In the genomic region with DNA sequence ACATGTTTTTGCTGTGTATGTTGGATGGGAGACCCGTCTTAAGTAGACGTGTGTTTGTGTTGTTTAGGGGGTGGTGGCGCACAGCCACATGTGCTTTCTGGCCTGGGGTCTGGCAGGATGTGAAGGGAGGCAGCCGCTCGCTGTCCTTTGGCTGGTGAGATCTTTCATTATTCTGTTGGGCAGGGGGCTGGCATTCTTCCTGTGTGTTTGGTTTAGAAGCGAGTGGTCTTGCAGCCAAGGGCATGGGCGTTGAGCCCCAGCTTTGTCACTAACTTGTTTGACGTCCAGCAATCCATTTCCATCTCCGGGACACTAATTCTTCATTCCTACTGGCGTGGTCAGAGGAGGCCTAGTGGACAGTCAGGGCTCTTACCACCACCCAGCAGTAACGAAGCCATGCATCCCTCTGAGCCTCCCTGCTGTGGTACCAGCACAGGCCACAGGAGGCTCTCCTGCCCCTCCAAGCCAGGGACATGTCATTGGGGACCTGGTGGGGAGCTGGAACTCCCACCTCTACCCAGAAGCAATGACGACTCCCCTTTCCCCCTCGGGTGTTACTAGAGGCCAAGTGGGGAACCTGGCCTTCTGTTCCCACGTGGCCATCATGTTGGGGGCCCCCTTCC, we compare ENCODE assay signal across 12 cellular contexts. TPM values are rescaled to one million over a fixed set of nuclear protein-coding genes. Genes with fewer than 3 reads are reported as not detected.
DNase-seq lines count a peak whose midpoint lies in the region; ATAC-seq and TF ChIP-seq lines count a peak whose summit lies in the region.
"Had no signal": no experiment of that assay in that cellular context is flagged by ENCODE, and none has a peak within 500 bp of the region (broad histone marks: within the 10 kb centered on the region; RNA-seq: fewer than 3 reads in every experiment).

No MANE protein-coding gene starts in this region.

- no peak overlapping the region for H3K9ac ChIP-seq in MM.1S (ENCODE audit: low read length)

- H3K9me2 ChIP-seq in MM.1S (replicated peaks; ENCODE audit: insufficient read depth, low read length), result no peaks in the 10 kb centered on the region

- no peaks in the 10 kb centered on the region for H3K36me3 Mint-ChIP-seq in osteocyte (ENCODE audit: unreplicated experiment)
- H3K36me3 Mint-ChIP-seq in CD4-positive, alpha-beta T cell (ENCODE audit: low read depth), result no peaks in the 10 kb centered on the region

- no peaks in the 10 kb centered on the region for H3F3A ChIP-seq in MM.1S (ENCODE audit: insufficient read depth, low read length)

- H3K4me1 ChIP-seq in MM.1S (ENCODE audit: low read length) (no peaks in the 10 kb centered on the region), esophagus squamous epithelium (peaks cover 0 to 27% (median 23%) of the 10 kb centered on the region in 3 donors), spleen (no peaks in the 10 kb centered on the region), breast epithelium (no peaks in the 10 kb centered on the region)

- TF ChIP-seq POLR2A in esophagus squamous epithelium (IDR thresholded peaks at IDR 0.05) (no peak), spleen (IDR thresholded peaks at IDR 0.05) (no peak), breast epithelium (IDR thresholded peaks at IDR 0.05) (no peak)

- H3K27ac Mint-ChIP-seq in osteocyte (ENCODE audit: unreplicated experiment), result no peak overlapping the region
- no peak overlapping the region for H3K27ac Mint-ChIP-seq in CD4-positive, alpha-beta T cell

- H3K4me3 Mint-ChIP-seq in osteocyte (ENCODE audit: unreplicated experiment), result no peak overlapping the region
- H3K4me3 Mint-ChIP-seq in CD4-positive, alpha-beta T cell, result no peak overlapping the region

- peaks cover 13% of the 10 kb centered on the region for H3K4me1 Mint-ChIP-seq in osteocyte (ENCODE audit: unreplicated experiment)
- no peaks in the 10 kb centered on the region for H3K4me1 Mint-ChIP-seq in CD4-positive, alpha-beta T cell (ENCODE audit: low read depth)

- no peaks in the 10 kb centered on the region for H3K9me3 ChIP-seq in MM.1S (replicated peaks; ENCODE audit: insufficient read depth, low read length)
- H3K9me3 ChIP-seq in esophagus squamous epithelium, result no peaks in the 10 kb centered on the region
- no peaks in the 10 kb centered on the region for H3K9me3 ChIP-seq in spleen
- no peaks in the 10 kb centered on the region for H3K9me3 ChIP-seq in CD4-positive, alpha-beta T cell (ENCODE audit: control insufficient read depth, low read length)
- no peaks in the 10 kb centered on the region for H3K9me3 ChIP-seq in breast epithelium

- 79 to 83% methylated on average over 10 of the region's 14 CpGs for WGBS in esophagus squamous epithelium, 2 donors
- 79 to 88% (median 83%) methylated on average over 13 to 14 of the region's 14 CpGs for WGBS in spleen, 5 donors

- H3K36me3 ChIP-seq in MM.1S (replicated peaks; ENCODE audit: insufficient read depth, low read length) (no peaks in the 10 kb centered on the region), esophagus squamous epithelium (no peaks in the 10 kb centered on the region), spleen (no peaks in the 10 kb centered on the region), breast epithelium (no peaks in the 10 kb centered on the region)

- intact Hi-C loops in esophagus squamous epithelium (cut with DNase I) (no loop called here), spleen (cut with DNase I; ENCODE audit: low total_unique reads) (no loop called here), breast epithelium (cut with DNase I; ENCODE audit: low total_unique reads) (no loop called here)
- intact Hi-C loops in CD4-positive, alpha-beta T cell (cut with DNase I, micrococcal nuclease), result no loop called here

- POLR2A ChIA-PET in CD4-positive, alpha-beta T cell (lab: Charles Lee), result no interaction called here

- DNase-seq in Daoy (ENCODE audit: low read depth) (peak; percentile 30), MM.1S (no peak), esophagus squamous epithelium (lab: John Stamatoyannopoulos, UW) (no peak), osteocyte (ENCODE audit: extremely low spot score, unreplicated experiment) (no peak), spleen (no peak), amygdala (lab: John Stamatoyannopoulos, UW) (no peak), breast epithelium (ENCODE audit: low spot score in 2 of 2) (no peak)
- no peak for DNase-seq in CD4-positive, alpha-beta T cell
- DNase-seq: cerebellar nuclear complex, kidney glomerular epithelial cell had no signal

- CTCF ChIA-PET in CD4-positive, alpha-beta T cell (lab: Charles Lee), result no interaction called here

- no peak for ATAC-seq in CD4-positive, alpha-beta T cell (ENCODE audit: poor library complexity)

- H3K4me3 ChIP-seq in MM.1S (ENCODE audit: low read length), result no peak overlapping the region
- H3K4me3 ChIP-seq in esophagus squamous epithelium, result no peak overlapping the region
- H3K4me3 ChIP-seq in spleen, result no peak overlapping the region
- no peak overlapping the region for H3K4me3 ChIP-seq in breast epithelium
- H3K4me3 ChIP-seq: skin epidermis had no signal

- H3K27me3 ChIP-seq in MM.1S (replicated peaks; ENCODE audit: insufficient read depth, low read length) (no peaks in the 10 kb centered on the region), esophagus squamous epithelium (no peaks in the 10 kb centered on the region), spleen (replicated peaks in 1 of 7) (peaks cover 0 to 21% (median 0%) of the 10 kb centered on the region in 7 donors), breast epithelium (no peaks in the 10 kb centered on the region)
- H3K27me3 ChIP-seq in CD4-positive, alpha-beta T cell (ENCODE audit: control insufficient read depth, insufficient read depth, low read length), result peaks cover 8% of the 10 kb centered on the region

- no peaks in the 10 kb centered on the region for H3K27me3 Mint-ChIP-seq in osteocyte (ENCODE audit: unreplicated experiment)
- peaks cover 42% of the 10 kb centered on the region for H3K27me3 Mint-ChIP-seq in CD4-positive, alpha-beta T cell

- TF ChIP-seq CTCF in MM.1S (IDR thresholded peaks at IDR 0.05; ENCODE audit: low read length) (0 out of 2 replicates have a peak, but pooled peaks have one; percentile 16), esophagus squamous epithelium (IDR thresholded peaks at IDR 0.05) (peak in 2 of 6 experiments; percentile 22 to 27), osteocyte (IDR thresholded peaks at IDR 0.05) (peak; percentile 18), spleen (IDR thresholded peaks at IDR 0.05 in 8 of 11, conservative IDR thresholded peaks at IDR 0.05 in 3 of 11) (no peak), breast epithelium (IDR thresholded peaks at IDR 0.05) (no peak)
- no peak for TF ChIP-seq CTCF in CD4-positive, alpha-beta T cell (IDR thresholded peaks at IDR 0.05)

- H2AFZ ChIP-seq in MM.1S (ENCODE audit: low read length), result no peak overlapping the region

- no peak overlapping the region for H3K27ac ChIP-seq in MM.1S (ENCODE audit: low read length)
- peak overlapping the region in 3 of 4 donors; percentile 10 to 70 (median 55) for H3K27ac ChIP-seq in esophagus squamous epithelium
- H3K27ac ChIP-seq in spleen, result no peak overlapping the region
- no peak overlapping the region for H3K27ac ChIP-seq in CD4-positive, alpha-beta T cell (ENCODE audit: low read depth, low read length)
- H3K27ac ChIP-seq in breast epithelium, result no peak overlapping the region
- H3K27ac ChIP-seq: skin epidermis had no signal

- no peaks in the 10 kb centered on the region for H3K9me3 Mint-ChIP-seq in osteocyte (ENCODE audit: unreplicated experiment)
- H3K9me3 Mint-ChIP-seq in CD4-positive, alpha-beta T cell, result no peaks in the 10 kb centered on the region

- H3K79me2 ChIP-seq in MM.1S (ENCODE audit: low read length), result no peaks in the 10 kb centered on the region

- no peaks in the 10 kb centered on the region for H4K20me1 ChIP-seq in MM.1S (ENCODE audit: insufficient read depth, low read length)

- H3K4me2 ChIP-seq in MM.1S (ENCODE audit: low read depth, low read length), result no peak overlapping the region

RNA-seq across cellular contexts. Expression of a gene that starts 10.7 kb away (rescaled TPM):
- total RNA-seq in Daoy (2014; rRNA removed; shearing (Covaris generic)), result 3.4 and 5.4 TPM in 2 replicates
- total RNA-seq in esophagus squamous epithelium, result 100 to 1,000 TPM in 3 of 4 donors, 10 to 100 TPM in 1; 39.4 to 232 (median 127) TPM
- 4.5 and 5.7 TPM in 2 replicates for total RNA-seq in osteocyte
- 10 to 100 TPM in 2 of 7 donors, 1 to 10 TPM in 5; 1.9 to 11.3 (median 4.3) TPM for total RNA-seq in spleen
- under 1 TPM; 0.29 to 0.93 (median 0.30) TPM for polyA plus RNA-seq in spleen
- total RNA-seq in CD4-positive, alpha-beta T cell, result not detected
- total RNA-seq in breast epithelium, result 10 to 100 TPM in 2 of 3 donors, under 1 TPM in 1; 0.64 to 58.7 (median 41.3) TPM
- total RNA-seq: activated CD8-positive, alpha-beta memory T cell treated with anti-CD3 and anti-CD28 coated beads for 36 hours had no signal

Comparison
In these comparisons a context has a peak if more than half of its experiments do, and no peak if none do; other contexts are left out.
1. H3K27ac ChIP-seq: peak in esophagus squamous epithelium (3 of 4); none in MM.1S (single experiment), spleen (0 of 8), CD4-positive, alpha-beta T cell (single experiment) and breast epithelium (0 of 2).
2. CTCF ChIP-seq: peak in MM.1S (single experiment) and osteocyte (single experiment); none in spleen (0 of 11), CD4-positive, alpha-beta T cell (single experiment) and breast epithelium (0 of 3).